In the genomic region with DNA sequence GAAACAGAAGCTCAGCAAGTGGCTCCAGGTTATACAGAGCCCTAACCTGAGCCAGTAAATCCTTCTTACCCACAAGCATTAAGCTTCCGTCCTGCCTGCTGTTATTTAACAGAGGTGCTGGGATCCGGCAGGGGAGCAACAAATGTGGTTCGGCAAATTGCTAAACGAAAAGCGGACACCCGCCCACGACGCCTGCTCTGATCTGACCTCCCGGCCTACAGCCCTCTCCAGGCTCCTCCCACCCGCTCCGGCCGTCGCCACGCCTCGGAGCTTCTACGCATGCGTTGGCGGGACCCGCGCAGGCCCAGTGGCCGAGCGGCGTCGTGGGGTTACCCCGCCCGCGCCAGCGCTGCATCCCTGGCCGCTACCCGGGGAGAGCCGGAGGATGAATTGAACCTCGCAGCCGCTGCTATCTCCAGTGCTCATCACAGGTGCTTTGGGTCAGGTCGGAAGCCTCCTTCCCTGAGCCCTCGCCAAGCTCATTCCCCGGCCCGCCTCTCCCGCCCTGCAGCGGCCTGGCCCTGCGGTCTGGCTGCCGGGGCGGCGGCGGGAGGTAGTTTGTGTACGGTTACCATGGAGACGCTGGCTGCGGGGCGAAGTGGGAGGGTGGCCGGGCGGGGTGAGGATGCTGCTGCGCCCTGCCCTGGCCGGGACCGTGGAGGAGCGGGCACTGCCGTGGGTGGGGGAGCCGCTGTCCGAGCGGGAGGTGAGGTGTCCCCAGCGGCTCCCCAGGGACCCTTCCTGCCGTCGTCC, we compare ENCODE assay signal across 8 cellular contexts. TPM values are rescaled to one million over a fixed set of nuclear protein-coding genes. Genes with fewer than 3 reads are reported as not detected.
DNase-seq lines count a peak whose midpoint lies in the region; ATAC-seq, FAIRE-seq and TF ChIP-seq lines count a peak whose summit lies in the region.

A gene with protein sequence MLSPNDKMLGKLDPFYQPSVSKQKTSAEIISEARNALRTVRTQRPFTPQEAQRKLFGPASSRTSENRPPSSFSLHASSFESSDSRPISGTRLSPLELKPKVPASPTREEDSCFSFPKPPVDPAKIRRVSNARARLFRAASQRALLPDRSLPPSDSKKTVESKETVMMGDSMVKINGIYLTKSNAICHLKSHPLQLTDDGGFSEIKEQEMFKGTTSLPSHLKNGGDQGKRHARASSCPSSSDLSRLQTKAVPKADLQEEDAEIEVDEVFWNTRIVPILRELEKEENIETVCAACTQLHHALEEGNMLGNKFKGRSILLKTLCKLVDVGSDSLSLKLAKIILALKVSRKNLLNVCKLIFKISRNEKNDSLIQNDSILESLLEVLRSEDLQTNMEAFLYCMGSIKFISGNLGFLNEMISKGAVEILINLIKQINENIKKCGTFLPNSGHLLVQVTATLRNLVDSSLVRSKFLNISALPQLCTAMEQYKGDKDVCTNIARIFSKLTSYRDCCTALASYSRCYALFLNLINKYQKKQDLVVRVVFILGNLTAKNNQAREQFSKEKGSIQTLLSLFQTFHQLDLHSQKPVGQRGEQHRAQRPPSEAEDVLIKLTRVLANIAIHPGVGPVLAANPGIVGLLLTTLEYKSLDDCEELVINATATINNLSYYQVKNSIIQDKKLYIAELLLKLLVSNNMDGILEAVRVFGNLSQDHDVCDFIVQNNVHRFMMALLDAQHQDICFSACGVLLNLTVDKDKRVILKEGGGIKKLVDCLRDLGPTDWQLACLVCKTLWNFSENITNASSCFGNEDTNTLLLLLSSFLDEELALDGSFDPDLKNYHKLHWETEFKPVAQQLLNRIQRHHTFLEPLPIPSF (plus strand): TSS at position 307 of the 753 bp plus-strand sequence. CDS start 5,846 bp downstream, outside the sequence.

- peaks cover 48% of the 10 kb centered on the region for H3K27me3 Mint-ChIP-seq in T-helper 1 cell treated with Interleukin-12 subunit alpha and Interleukin-12 subunit beta and Interleukin-4 antibody, amounts not matched to agents 30 μg/mL and 1 μg/mL, for 36 hours (ENCODE audit: low read depth)

- TF ChIP-seq POLR2A in GM12892 (IDR thresholded peaks at IDR 0.05; ENCODE audit: low read depth, low read length): no peak

- H3K27me3 ChIP-seq in right atrium auricular region: no peaks in the 10 kb centered on the region
- no peaks in the 10 kb centered on the region for H3K27me3 ChIP-seq in psoas muscle (ENCODE audit: insufficient read depth in 3 of 3, low read length in 2 of 3)

- no peaks in the 10 kb centered on the region for H3K9me3 ChIP-seq in right atrium auricular region
- no peaks in the 10 kb centered on the region for H3K9me3 ChIP-seq in psoas muscle

- ATAC-seq in HG02852 (IDR thresholded peaks at IDR 0.05; ENCODE audit: unreplicated experiment): peak; percentile 96
- ATAC-seq in psoas muscle: peak; percentile 99 to 100 (median 99)

- TF ChIP-seq CTCF in right atrium auricular region (IDR thresholded peaks at IDR 0.05) (no peak), psoas muscle (IDR thresholded peaks at IDR 0.05) (no peak)

- H3K9me3 Mint-ChIP-seq in T-helper 1 cell treated with Interleukin-12 subunit alpha and Interleukin-12 subunit beta and Interleukin-4 antibody, amounts not matched to agents 30 μg/mL and 1 μg/mL, for 36 hours: no peaks in the 10 kb centered on the region

- H3K4me3 Mint-ChIP-seq in T-helper 1 cell treated with Interleukin-12 subunit alpha and Interleukin-12 subunit beta and Interleukin-4 antibody, amounts not matched to agents 30 μg/mL and 1 μg/mL, for 36 hours: peak within 1 kb of the TSS; percentile 83

- 0 to 1% (median 1%) methylated on average over 50 to 61 of the region's 61 CpGs for WGBS in psoas muscle, 3 donors
- under 1% methylated on average over 61 of the region's 61 CpGs for WGBS in urinary bladder

- peak within 1 kb of the TSS; percentile 52 for H3K27ac Mint-ChIP-seq in T-helper 1 cell treated with Interleukin-12 subunit alpha and Interleukin-12 subunit beta and Interleukin-4 antibody, amounts not matched to agents 30 μg/mL and 1 μg/mL, for 36 hours

- peaks cover 15% of the 10 kb centered on the region for H3K4me1 Mint-ChIP-seq in T-helper 1 cell treated with Interleukin-12 subunit alpha and Interleukin-12 subunit beta and Interleukin-4 antibody, amounts not matched to agents 30 μg/mL and 1 μg/mL, for 36 hours (ENCODE audit: low read depth)

- no peaks in the 10 kb centered on the region for H3K36me3 Mint-ChIP-seq in T-helper 1 cell treated with Interleukin-12 subunit alpha and Interleukin-12 subunit beta and Interleukin-4 antibody, amounts not matched to agents 30 μg/mL and 1 μg/mL, for 36 hours (ENCODE audit: low read depth)

- H3K36me3 ChIP-seq in right atrium auricular region: no peaks in the 10 kb centered on the region
- no peaks in the 10 kb centered on the region for H3K36me3 ChIP-seq in psoas muscle (ENCODE audit: insufficient read depth in 1 of 2, low read depth in 1 of 2)
- H3K36me3 ChIP-seq in urinary bladder (ENCODE audit: insufficient read depth): no peaks in the 10 kb centered on the region

- H3K4me1 ChIP-seq in right atrium auricular region (peaks cover 0 to 38% of the 10 kb centered on the region in 2 donors), psoas muscle (peaks cover 29% of the 10 kb centered on the region), urinary bladder (ENCODE audit: insufficient read depth) (no peaks in the 10 kb centered on the region)

- H3K27ac ChIP-seq in angular gyrus (ENCODE audit: low read depth, low read length) (peak within 1 kb of the TSS; percentile 82), right atrium auricular region (peak within 1 kb of the TSS; percentile 87 to 92), psoas muscle (peak within 1 kb of the TSS; percentile 71), urinary bladder (ENCODE audit: low read depth) (peak within 1 kb of the TSS; percentile 68)

- intact Hi-C loops in psoas muscle (cut with DNase I): loop anchor here in 1 of 2 donors (5.0 kb wide), 1 partner anchor 44 kb away; no protein-coding TSS in a partner anchor

- H3K4me3 ChIP-seq in right atrium auricular region (peak within 1 kb of the TSS; percentile 63 to 76), psoas muscle (peak within 1 kb of the TSS; percentile 90), urinary bladder (ENCODE audit: low read depth, low read length) (peak within 1 kb of the TSS; percentile 69)

- peak; percentile 96 for FAIRE-seq in GM12892 (lab: Jason Lieb, UNC)

- DNase-seq in GM12892 (ENCODE audit: insufficient read length) (peak; percentile 80), NCI-H1436 treated with DMSO at 0.1 percent for 48 hours (lab: John Stamatoyannopoulos, UW) (peak; percentile 55), right atrium auricular region (ENCODE audit: low spot score) (peak; percentile 90), psoas muscle (peak; percentile 93 to 97)

RNA-seq across cellular contexts. Expression of the gene that starts here (rescaled TPM):
- polyA plus RNA-seq in GM12892 (2012; ENCODE audit: missing spikeins): 0.47 TPM
- 1 to 10 TPM; 5.3 to 5.5 TPM for total RNA-seq in right atrium auricular region
- total RNA-seq in psoas muscle: 1 to 10 TPM; 1.7 to 3.7 (median 2.6) TPM
- 1 to 10 TPM in 2 of 3 donors, under 1 TPM in 1; 0.56 to 2.0 (median 1.4) TPM for polyA plus RNA-seq in psoas muscle
- total RNA-seq in urinary bladder: 7.2 TPM
- polyA plus RNA-seq in urinary bladder: 2.4 TPM

Comparison
In these comparisons a context has a peak if more than half of its experiments do, and no peak if none do; other contexts are left out.
1. Peak in every context shown above with its lines: DNase-seq, ATAC-seq, H3K4me3 ChIP-seq and H3K27ac ChIP-seq.